1 cellular context compared by ENCODE assay signal in the genomic region with DNA sequence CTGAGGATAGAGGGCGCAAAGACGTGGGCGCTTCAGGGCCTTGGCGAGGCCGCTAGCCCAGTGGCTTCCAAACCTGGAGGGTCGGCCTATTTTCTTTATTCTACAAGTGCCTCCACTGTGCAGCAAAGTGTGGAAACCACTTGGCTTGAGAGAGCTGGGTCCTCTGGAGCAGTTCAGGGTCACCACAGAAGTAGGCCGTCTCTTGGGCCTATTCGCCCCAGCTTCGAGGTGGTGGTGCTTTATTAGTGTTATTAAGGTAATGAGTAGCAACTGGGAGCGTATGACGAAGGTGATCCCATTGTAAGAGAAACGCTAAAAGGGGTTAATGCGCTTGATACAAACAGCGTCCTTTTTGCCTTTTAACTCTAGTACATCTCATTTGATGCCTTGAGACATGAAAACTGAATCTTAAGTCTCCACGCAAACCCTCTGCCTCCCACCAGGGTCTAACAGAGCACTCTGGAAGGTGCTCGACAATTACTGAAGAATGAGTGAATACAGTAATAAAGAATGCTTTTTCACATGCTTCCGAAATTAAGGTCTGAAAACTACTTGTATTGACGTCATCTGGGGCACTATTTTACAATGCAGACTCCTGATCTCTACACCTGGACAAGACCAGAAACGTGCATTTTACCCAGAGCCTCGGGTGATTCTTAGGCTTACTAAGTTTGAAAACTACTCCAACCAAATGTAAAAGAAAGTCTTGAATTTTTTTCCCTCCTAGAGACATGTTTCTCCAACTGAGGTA.
TF ChIP-seq lines count a peak whose summit lies in the region.

No MANE protein-coding gene starts in this region.

TF ChIP-seq in endothelial cell of umbilical vein, 7 proteins besides CTCF, POLR2A, EP300 and RAD21 (continued from another document):
- no peak for TF ChIP-seq MYC (IDR thresholded peaks at IDR 0.05; ENCODE audit: low read depth, low read length)
- TF ChIP-seq, protein P1, sequence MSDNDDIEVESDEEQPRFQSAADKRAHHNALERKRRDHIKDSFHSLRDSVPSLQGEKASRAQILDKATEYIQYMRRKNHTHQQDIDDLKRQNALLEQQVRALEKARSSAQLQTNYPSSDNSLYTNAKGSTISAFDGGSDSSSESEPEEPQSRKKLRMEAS (IDR thresholded peaks at IDR 0.05; ENCODE audit: insufficient read depth, insufficient read length), result no peak
- TF ChIP-seq FOS (IDR thresholded peaks at IDR 0.05; ENCODE audit: borderline replicate concordance, insufficient read depth, low read length), result no peak
- no peak for TF ChIP-seq GATA2 (IDR thresholded peaks at IDR 0.05; ENCODE audit: insufficient read depth, insufficient read length, low read depth, low read length)
